ENCODE assay signal across 19 cellular contexts in the genomic region with DNA sequence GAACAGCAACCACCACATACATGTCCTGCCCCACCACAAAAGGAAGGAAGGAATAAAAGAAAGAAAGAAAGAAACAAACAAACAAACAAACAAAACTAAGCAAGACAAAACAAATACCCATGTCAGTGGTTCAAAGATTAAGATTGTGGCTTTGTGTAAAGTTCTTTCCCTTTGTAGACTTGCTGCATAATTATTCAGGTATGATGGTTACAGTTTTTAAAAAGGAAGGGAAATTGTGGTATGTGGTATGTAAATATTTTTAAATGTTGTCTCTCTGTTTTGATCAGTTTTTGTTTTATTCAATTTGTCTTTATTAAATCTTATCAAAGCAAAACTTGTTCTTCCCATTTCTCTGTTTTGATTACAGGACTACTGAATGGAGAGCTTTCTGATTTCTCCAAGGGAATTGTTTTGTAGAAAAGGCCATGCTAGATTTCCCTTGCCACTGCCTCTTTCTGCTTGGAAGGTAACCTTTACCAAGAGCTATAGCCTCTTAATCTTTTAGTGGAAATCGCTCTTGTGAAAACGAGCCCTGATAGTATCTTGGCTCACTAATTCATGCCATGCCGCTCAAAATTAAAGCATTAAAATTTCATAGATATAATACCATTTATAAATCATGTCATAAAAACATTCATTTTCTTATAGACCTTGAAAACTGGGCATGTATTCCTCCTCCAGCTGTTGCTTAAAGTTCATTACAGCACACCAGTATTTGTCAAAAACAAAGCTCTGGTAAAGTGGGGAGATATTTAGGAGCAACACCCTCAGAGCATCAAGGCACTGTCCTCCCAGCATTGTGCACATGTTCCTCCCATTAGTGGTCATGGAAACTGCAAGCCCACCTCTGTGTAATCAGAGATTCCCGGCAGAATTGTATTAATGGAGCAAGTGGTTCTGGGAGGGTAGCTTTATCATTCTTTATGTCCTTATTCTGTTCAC.
A peak's percentile ranks its signal among the peaks of the same experiment; 100 is the strongest.
DNase-seq lines count a peak whose midpoint lies in the region; ATAC-seq and TF ChIP-seq lines count a peak whose summit lies in the region.
"Had no signal": no experiment of that assay in that cellular context is flagged by ENCODE, and none has a peak within 500 bp of the region (broad histone marks: within the 10 kb centered on the region; RNA-seq: fewer than 3 reads in every experiment).

No MANE protein-coding gene starts in this region.

- H3K27ac Mint-ChIP-seq in activated naive CD4-positive, alpha-beta T cell treated with anti-CD3 and anti-CD28 coated beads for 36 hours, result no peak overlapping the region
- H3K27ac Mint-ChIP-seq: CD4-positive, CD25-positive, alpha-beta regulatory T cell had no signal

- no peaks in the 10 kb centered on the region for H3K27me3 ChIP-seq in WERI-Rb-1 (ENCODE audit: insufficient read depth, low read depth, severe bottlenecking)
- H3K27me3 ChIP-seq in heart right ventricle, result no peaks in the 10 kb centered on the region
- H3K27me3 ChIP-seq: SJCRH30 had no signal

- H3K36me3 ChIP-seq in WERI-Rb-1 (no peaks in the 10 kb centered on the region), heart right ventricle (no peaks in the 10 kb centered on the region)
- H3K36me3 ChIP-seq: SJCRH30 had no signal

- H3K4me3 ChIP-seq in WERI-Rb-1 (ENCODE audit: low read depth, low read length), result no peak overlapping the region
- H3K4me3 ChIP-seq in heart right ventricle, result no peak overlapping the region
- H3K4me3 ChIP-seq: GM23248, SJCRH30 had no signal

- H3K27me3 Mint-ChIP-seq in activated naive CD4-positive, alpha-beta T cell treated with anti-CD3 and anti-CD28 coated beads for 36 hours (ENCODE audit: low read depth), result no peaks in the 10 kb centered on the region
- H3K27me3 Mint-ChIP-seq: CD4-positive, CD25-positive, alpha-beta regulatory T cell had no signal

- H3K9me3 Mint-ChIP-seq in activated naive CD4-positive, alpha-beta T cell treated with anti-CD3 and anti-CD28 coated beads for 36 hours, result no peaks in the 10 kb centered on the region

- no peaks in the 10 kb centered on the region for H3K36me3 Mint-ChIP-seq in activated naive CD4-positive, alpha-beta T cell treated with anti-CD3 and anti-CD28 coated beads for 36 hours (ENCODE audit: low read depth)
- H3K36me3 Mint-ChIP-seq: CD4-positive, CD25-positive, alpha-beta regulatory T cell had no signal

- H3K27ac ChIP-seq in WERI-Rb-1 (peak overlapping the region; percentile 68), heart right ventricle (no peak overlapping the region)
- H3K27ac ChIP-seq: GM23248, SJCRH30 had no signal

- peak; percentile 27 for DNase-seq in DMS 273 treated with DMSO at 0.1 percent for 48 hours (lab: John Stamatoyannopoulos, UW)
- DNase-seq in NCI-H1417 (lab: John Stamatoyannopoulos, UW), result peak in 2 of 3 experiments; percentile 46 to 92
- peak; percentile 81 for DNase-seq in NCI-H2171 (lab: John Stamatoyannopoulos, UW)
- no peak for DNase-seq in WERI-Rb-1
- no peak for DNase-seq in DMS53 (lab: John Stamatoyannopoulos, UW)
- DNase-seq in heart right ventricle, result no peak
- DNase-seq in activated naive CD4-positive, alpha-beta T cell treated with anti-CD3 and anti-CD28 coated beads for 36 hours, result no peak
- DNase-seq: AML-193; Calu3; CD4-positive, CD25-positive, alpha-beta regulatory T cell; GM23248; IMR-90; Kasumi-1; NCI-H187 treated with DMSO at 0.1 percent for 48 hours; NCI-H226; NCI-H526 treated with DMSO at 0.1 percent for 48 hours; SJCRH30; T-helper 9 cell had no signal

- CTCF ChIA-PET in activated naive CD4-positive, alpha-beta T cell treated with anti-CD3 and anti-CD28 coated beads for 36 hours (lab: Charles Lee), result no interaction called here

- H3K4me1 Mint-ChIP-seq in activated naive CD4-positive, alpha-beta T cell treated with anti-CD3 and anti-CD28 coated beads for 36 hours (ENCODE audit: low read depth), result no peaks in the 10 kb centered on the region
- H3K4me1 Mint-ChIP-seq: CD4-positive, CD25-positive, alpha-beta regulatory T cell had no signal

- intact Hi-C loops in heart right ventricle (cut with DNase I), result no loop called here
- intact Hi-C loops in activated naive CD4-positive, alpha-beta T cell treated with anti-CD3 and anti-CD28 coated beads for 36 hours (cut with micrococcal nuclease), result no loop called here

- 79 to 81% methylated on average over 4 of the region's 4 CpGs for WGBS in heart right ventricle, 2 donors

- ATAC-seq in GM19351 (IDR thresholded peaks at IDR 0.05; ENCODE audit: unreplicated experiment), result no peak
- ATAC-seq in heart right ventricle, result no peak

- no peaks in the 10 kb centered on the region for H3K4me1 ChIP-seq in heart right ventricle

- H3K4me3 Mint-ChIP-seq in activated naive CD4-positive, alpha-beta T cell treated with anti-CD3 and anti-CD28 coated beads for 36 hours, result no peak overlapping the region
- H3K4me3 Mint-ChIP-seq: CD4-positive, CD25-positive, alpha-beta regulatory T cell had no signal

- H3K9me3 ChIP-seq in WERI-Rb-1 (ENCODE audit: severe bottlenecking) (no peaks in the 10 kb centered on the region), heart right ventricle (no peaks in the 10 kb centered on the region)
- H3K9me3 ChIP-seq: SJCRH30 had no signal

- no peak for TF ChIP-seq CTCF in WERI-Rb-1 (IDR thresholded peaks at IDR 0.05; ENCODE audit: low read depth, low read length)
- no peak for TF ChIP-seq CTCF in heart right ventricle (IDR thresholded peaks at IDR 0.05)

Comparison
In these comparisons a context has a peak if more than half of its experiments do, and no peak if none do; other contexts are left out.
1. DNase-seq: peak in DMS 273 treated with DMSO at 0.1 percent for 48 hours (single experiment), NCI-H1417 (2 of 3) and NCI-H2171 (single experiment); none in WERI-Rb-1 (single experiment), DMS53 (single experiment), heart right ventricle (0 of 2) and activated naive CD4-positive, alpha-beta T cell treated with anti-CD3 and anti-CD28 coated beads for 36 hours (single experiment).